Comparison of ENCODE assay signal across 24 cellular contexts in genomic region chr15:39253552-39253951, GRCh38.
"Had no signal": no experiment of that assay in that cellular context is flagged by ENCODE, and none has a peak within 500 bp of the region (broad histone marks: within the 10 kb centered on the region; RNA-seq: fewer than 3 reads in every experiment).

No MANE protein-coding gene starts in this region.

- H3K4me3 Mint-ChIP-seq: dendritic cell treated with granulocyte-macrophage colony-stimulating factor and Interleukin-4, amounts not matched to agents 40 ng/mL and 50 ng/mL, for 4 days; effector memory CD8-positive, alpha-beta T cell; endodermal cell; immature natural killer cell; mesothelial cell of epicardium; naive B cell had no signal

- H2AFZ ChIP-seq: hepatocyte had no signal

- DNase-seq: colonic mucosa; cortex of kidney; effector CD8-positive, alpha-beta T cell; effector memory CD8-positive, alpha-beta T cell; endodermal cell; foreskin keratinocyte; heart left ventricle; hypothalamus; immature natural killer cell; islet precursor cell; kidney; kidney glomerular epithelial cell; left colon; left ventricle myocardium inferior; lower lobe of right lung; mesenchymal stem cell; mucosa of descending colon; naive B cell had no signal

- H3K9me3 Mint-ChIP-seq: dendritic cell treated with granulocyte-macrophage colony-stimulating factor and Interleukin-4, amounts not matched to agents 40 ng/mL and 50 ng/mL, for 4 days; effector memory CD8-positive, alpha-beta T cell; endodermal cell; mesothelial cell of epicardium had no signal

- H3K4me2 ChIP-seq: hepatocyte had no signal

- H3K27me3 ChIP-seq: colonic mucosa, esophagus muscularis mucosa, foreskin keratinocyte, gastroesophageal sphincter, heart left ventricle, hepatocyte had no signal

- H3K79me2 ChIP-seq: hepatocyte had no signal

- H3K27ac ChIP-seq: colonic mucosa, esophagus muscularis mucosa, foreskin keratinocyte, gastroesophageal sphincter, heart left ventricle, hepatocyte, left ventricle myocardium inferior, lower lobe of right lung had no signal

- H3K9me3 ChIP-seq: colonic mucosa, esophagus muscularis mucosa, gastroesophageal sphincter, heart left ventricle, left ventricle myocardium inferior, lower lobe of right lung, mucosa of descending colon had no signal

- H3K4me1 ChIP-seq: colonic mucosa, gastroesophageal sphincter, lower lobe of right lung had no signal

- H3K4me3 ChIP-seq: colonic mucosa, esophagus muscularis mucosa, gastroesophageal sphincter, heart left ventricle, hepatocyte, left ventricle myocardium inferior, lower lobe of right lung, mucosa of descending colon had no signal

- H3K36me3 Mint-ChIP-seq: immature natural killer cell, mesothelial cell of epicardium, naive B cell had no signal

- H3K36me3 ChIP-seq: colonic mucosa, esophagus muscularis mucosa, gastroesophageal sphincter, heart left ventricle, left ventricle myocardium inferior, lower lobe of right lung had no signal

- ATAC-seq: effector memory CD8-positive, alpha-beta T cell; foreskin keratinocyte; gastroesophageal sphincter; heart left ventricle; left colon; left lobe of liver; lower lobe of right lung; mucosa of descending colon had no signal

- H3K4me1 Mint-ChIP-seq: endodermal cell, immature natural killer cell, mesothelial cell of epicardium, naive B cell had no signal

- H3K27ac Mint-ChIP-seq: dendritic cell treated with granulocyte-macrophage colony-stimulating factor and Interleukin-4, amounts not matched to agents 40 ng/mL and 50 ng/mL, for 4 days; effector memory CD8-positive, alpha-beta T cell; endodermal cell; immature natural killer cell; mesothelial cell of epicardium; naive B cell had no signal
